In genomic region chr11:67356867-67357561, GRCh38 we compare ENCODE assay signal across 8 cellular contexts. TPM values are rescaled to one million over a fixed set of nuclear protein-coding genes. Genes with fewer than 3 reads are reported as not detected.
A peak's percentile ranks its signal among the peaks of the same experiment; 100 is the strongest.
DNase-seq lines count a peak whose midpoint lies in the region; ATAC-seq, FAIRE-seq and TF ChIP-seq lines count a peak whose summit lies in the region.

No MANE protein-coding gene starts in this region.

- H3K9me3 ChIP-seq in Caco-2 (no peaks in the 10 kb centered on the region), PC-3 (ENCODE audit: low read length) (no peaks in the 10 kb centered on the region)

- POLR2A ChIA-PET in Caco-2 (lab: Charles Lee) (interaction anchor here (0.5 to 0.9 kb wide), 3 partner anchors 17 to 90 kb away, joined by 3 to 8 read pairs (median 3); no protein-coding TSS in a partner anchor), PC-3 (lab: Charles Lee; ENCODE audit: unreplicated experiment) (interaction anchor here (0.7 to 1.1 kb wide), 2 partner anchors 11 to 17 kb away, joined by 4 to 5 read pairs; no protein-coding TSS in a partner anchor)

- H3K4me1 ChIP-seq in Caco-2 (peaks cover 42% of the 10 kb centered on the region), PC-3 (ENCODE audit: insufficient read depth, low read length) (peaks cover 59% of the 10 kb centered on the region)

- no peak overlapping the region for H2AFZ ChIP-seq in PC-3 (ENCODE audit: low read length)

- peaks cover 16% of the 10 kb centered on the region for H3K36me3 Mint-ChIP-seq in Caco-2 (ENCODE audit: insufficient read depth, unreplicated experiment)
- no peaks in the 10 kb centered on the region for H3K36me3 Mint-ChIP-seq in natural killer cell treated with Interleukin-12 subunit alpha and Interleukin-12 subunit beta and Interleukin-15 and Interleukin-18, amount 100 ng/mL, for 72 hours

- peaks cover 17% of the 10 kb centered on the region for H3F3A ChIP-seq in PC-3 (ENCODE audit: low read length, unreplicated experiment)

- H3K4me3 ChIP-seq in Caco-2 (ENCODE audit: low read depth, low read length) (no peak overlapping the region), PC-3 (ENCODE audit: low read length) (no peak overlapping the region)

- BruUV-seq in Caco-2 (replicated peaks; lab: Mats Ljungman, UMichigan) (no TSS peak), PC-3 (replicated peaks; lab: Mats Ljungman, UMichigan) (no TSS peak)

- H3K79me2 ChIP-seq in PC-3 (ENCODE audit: low read length): peaks cover 10% of the 10 kb centered on the region

- FAIRE-seq in HTR-8/SVneo (lab: Jason Lieb, UNC): peak; percentile 74

- peak overlapping the region; percentile 79; the same call in 1 of the 2 replicates for H3K9ac ChIP-seq in PC-3 (ENCODE audit: low read length)

- H3K36me3 ChIP-seq in Caco-2 (ENCODE audit: control insufficient read depth, insufficient read depth, low read length): no peaks in the 10 kb centered on the region
- H3K36me3 ChIP-seq in PC-3 (ENCODE audit: low read depth, low read length): no peaks in the 10 kb centered on the region

- H3K27me3 ChIP-seq in Caco-2 (replicated peaks; ENCODE audit: control insufficient read depth, insufficient read depth, low read length) (no peaks in the 10 kb centered on the region), PC-3 (ENCODE audit: low read length) (no peaks in the 10 kb centered on the region)

- H3K4me1 Mint-ChIP-seq in Caco-2 (ENCODE audit: low read depth, unreplicated experiment): peaks cover 14% of the 10 kb centered on the region
- peaks cover 15 to 25% of the 10 kb centered on the region in 2 donors for H3K4me1 Mint-ChIP-seq in natural killer cell treated with Interleukin-12 subunit alpha and Interleukin-12 subunit beta and Interleukin-15 and Interleukin-18, amount 100 ng/mL, for 72 hours (ENCODE audit: low read depth in 2 of 2)

- peak; percentile 99 for TF ChIP-seq CTCF in Caco-2 (IDR thresholded peaks at IDR 0.05; ENCODE audit: insufficient read depth in 1 of 2, low read depth in 1 of 2, low read length in 1 of 2, severe bottlenecking in 1 of 2, unreplicated experiment in 1 of 2)
- peak; percentile 99 for TF ChIP-seq CTCF in PC-3 (conservative IDR thresholded peaks at IDR 0.05; ENCODE audit: low read depth, low read length)

- ATAC-seq in PC-3 (peak; percentile 2), HG02884 (IDR thresholded peaks at IDR 0.05; ENCODE audit: unreplicated experiment) (no peak)
- ATAC-seq in natural killer cell treated with Interleukin-12 subunit alpha and Interleukin-12 subunit beta and Interleukin-15 and Interleukin-18, amount 100 ng/mL, for 72 hours: no peak

- no peaks in the 10 kb centered on the region for H3K9me2 ChIP-seq in PC-3 (replicated peaks; ENCODE audit: low read length)

- H3K27ac ChIP-seq in PC-3 (ENCODE audit: low read length) (peak overlapping the region; percentile 93), temporal lobe (ENCODE audit: low read depth, low read length) (peak overlapping the region; percentile 27)

- H3K27me3 Mint-ChIP-seq in Caco-2 (ENCODE audit: insufficient read depth, unreplicated experiment): no peaks in the 10 kb centered on the region
- H3K27me3 Mint-ChIP-seq in natural killer cell treated with Interleukin-12 subunit alpha and Interleukin-12 subunit beta and Interleukin-15 and Interleukin-18, amount 100 ng/mL, for 72 hours: peaks cover 13 to 18% of the 10 kb centered on the region in 2 donors

- intact Hi-C loops in Caco-2 (cut with micrococcal nuclease; ENCODE audit: unreplicated experiment) (loop anchor here (1.0 kb wide), 2 partner anchors 17 to 25 kb away; no protein-coding TSS in a partner anchor), PC-3 (cut with micrococcal nuclease) (loop anchor here (1.0 kb wide), 1 partner anchor 25 kb away; no protein-coding TSS in a partner anchor)

- H3K4me3 Mint-ChIP-seq in Caco-2 (ENCODE audit: unreplicated experiment): peak overlapping the region; percentile 54
- H3K4me3 Mint-ChIP-seq in natural killer cell treated with Interleukin-12 subunit alpha and Interleukin-12 subunit beta and Interleukin-15 and Interleukin-18, amount 100 ng/mL, for 72 hours: peak overlapping the region; percentile 4

- H4K20me1 ChIP-seq in PC-3 (ENCODE audit: low read length): no peaks in the 10 kb centered on the region

- CTCF ChIA-PET in Caco-2 (lab: Charles Lee) (interaction anchor here (0.6 to 17.9 kb wide), 11 partner anchors 8 to 919 kb away, joined by 3 to 775 read pairs (median 5); partner anchors contain the start of genes CLCF1, KDM2A, MRPL11 and PPP1CA), PC-3 (lab: Charles Lee) (interaction anchor here (0.6 to 2.6 kb wide), 10 partner anchors 11 to 148 kb away, joined by 3 to 41 read pairs (median 8); partner anchors contain the start of genes CLCF1, PITPNM1 and RAD9A)

- H3K27ac Mint-ChIP-seq in Caco-2 (ENCODE audit: unreplicated experiment): peak overlapping the region; percentile 81
- peak overlapping the region; percentile 73 to 86 for H3K27ac Mint-ChIP-seq in natural killer cell treated with Interleukin-12 subunit alpha and Interleukin-12 subunit beta and Interleukin-15 and Interleukin-18, amount 100 ng/mL, for 72 hours

- H3K9me3 Mint-ChIP-seq in Caco-2 (ENCODE audit: unreplicated experiment): no peaks in the 10 kb centered on the region
- no peaks in the 10 kb centered on the region for H3K9me3 Mint-ChIP-seq in natural killer cell treated with Interleukin-12 subunit alpha and Interleukin-12 subunit beta and Interleukin-15 and Interleukin-18, amount 100 ng/mL, for 72 hours

- peak overlapping the region; percentile 92 for H3K4me2 ChIP-seq in PC-3 (ENCODE audit: low read length)

- DNase-seq in Caco-2: peak; percentile 89 to 91
- DNase-seq in HTR-8/SVneo (ENCODE audit: insufficient read length, low spot score): peak; percentile 92
- DNase-seq in PC-3: peak; percentile 90
- DNase-seq in activated T-cell treated with anti-CD3 and anti-CD28 coated beads, Interleukin-2, amount 50 U/mL, for 48 hours: peak; percentile 78
- peak; percentile 64 for DNase-seq in fibroblast of gingiva (ENCODE audit: low read depth)
- DNase-seq in natural killer cell treated with Interleukin-12 subunit alpha and Interleukin-12 subunit beta and Interleukin-15 and Interleukin-18, amount 100 ng/mL, for 72 hours (ENCODE audit: low spot score): peak; percentile 79

RNA-seq across cellular contexts. Expression of gene POLD4, which starts 3.7 kb away (rescaled TPM):
- total RNA-seq in Caco-2 (2022) (29.8 and 30.8 TPM in 2 replicates), PC-3 (2014; rRNA removed) (78.5 and 81.5 TPM in 2 replicates), temporal lobe (1.5 TPM)
- total RNA-seq in natural killer cell treated with Interleukin-12 subunit alpha and Interleukin-12 subunit beta and Interleukin-15 and Interleukin-18, amount 100 ng/mL, for 72 hours: 10 to 100 TPM; 25.7 to 46.4 TPM

RNA-seq across cellular contexts. Expression of gene CLCF1, which starts 16.4 kb away (rescaled TPM):
- total RNA-seq in Caco-2 (2022): 4.5 and 5.8 TPM in 2 replicates
- total RNA-seq in PC-3 (2014; rRNA removed): 48.3 and 63.5 TPM in 2 replicates
- 1 to 10 TPM; 1.4 to 3.3 TPM for total RNA-seq in natural killer cell treated with Interleukin-12 subunit alpha and Interleukin-12 subunit beta and Interleukin-15 and Interleukin-18, amount 100 ng/mL, for 72 hours
- total RNA-seq in temporal lobe: not detected

RNA-seq across cellular contexts. Expression of gene RAD9A, which starts 34.8 kb away (rescaled TPM):
- total RNA-seq in Caco-2 (2022) (55.1 and 63.5 TPM in 2 replicates), PC-3 (2014; rRNA removed) (45.5 and 48.9 TPM in 2 replicates), temporal lobe (19.9 TPM)
- 10 to 100 TPM; 25.9 to 47.8 TPM for total RNA-seq in natural killer cell treated with Interleukin-12 subunit alpha and Interleukin-12 subunit beta and Interleukin-15 and Interleukin-18, amount 100 ng/mL, for 72 hours

RNA-seq across cellular contexts. Expression of gene PPP1CA, which starts 44.6 kb away (rescaled TPM):
- total RNA-seq in Caco-2 (2022) (384 and 389 TPM in 2 replicates), PC-3 (2014; rRNA removed) (449 and 477 TPM in 2 replicates), temporal lobe (46.0 TPM)
- total RNA-seq in natural killer cell treated with Interleukin-12 subunit alpha and Interleukin-12 subunit beta and Interleukin-15 and Interleukin-18, amount 100 ng/mL, for 72 hours: 100 to 1,000 TPM; 317 to 378 TPM

RNA-seq across cellular contexts. Expression of gene TBC1D10C, which starts 46.9 kb away (rescaled TPM):
- 0.26 TPM in 1 of 2 replicates, not detected in the other for total RNA-seq in Caco-2 (2022)
- not detected in 2 replicates for total RNA-seq in PC-3 (2014; rRNA removed)
- 10 to 100 TPM; 79.5 to 88.8 TPM for total RNA-seq in natural killer cell treated with Interleukin-12 subunit alpha and Interleukin-12 subunit beta and Interleukin-15 and Interleukin-18, amount 100 ng/mL, for 72 hours
- 0.25 TPM for total RNA-seq in temporal lobe

Comparison
In these comparisons a context has a peak if more than half of its experiments do, and no peak if none do; other contexts are left out.
1. RNA of gene POLD4, which starts 3.7 kb away (total RNA-seq): 78.5 to 81.5 TPM in PC-3, 25.7 to 46.4 TPM in natural killer cell treated with Interleukin-12 subunit alpha and Interleukin-12 subunit beta and Interleukin-15 and Interleukin-18, amount 100 ng/mL, for 72 hours and 29.8 to 30.8 TPM in Caco-2; 1.5 TPM in temporal lobe (single experiment); every median in the first group is over 10 times any median in the second.
2. Peak in every context shown above with its lines, with median percentiles within 50 percentile points of each other: DNase-seq.